ENCODE assay signal across 8 cellular contexts in genomic region chr1:22317231-22317919, GRCh38.
A peak's percentile ranks its signal among the peaks of the same experiment; 100 is the strongest.
DNase-seq lines count a peak whose midpoint lies in the region; ATAC-seq and TF ChIP-seq lines count a peak whose summit lies in the region.

No MANE protein-coding gene starts in this region.

- no peaks in the 10 kb centered on the region for H3K36me3 Mint-ChIP-seq in neural crest cell (ENCODE audit: low read depth)

- H3K9me3 Mint-ChIP-seq in neural crest cell: no peaks in the 10 kb centered on the region

- 86 to 90% methylated on average over 10 of the region's 10 CpGs for WGBS in body of pancreas, 2 donors

- H3K27ac Mint-ChIP-seq in neural crest cell (ENCODE audit: unreplicated experiment): no peak overlapping the region

- H3K9me3 ChIP-seq in body of pancreas: no peaks in the 10 kb centered on the region
- H3K9me3 ChIP-seq in effector memory CD4-positive, alpha-beta T cell (ENCODE audit: control insufficient read depth, low read length): no peaks in the 10 kb centered on the region

- no peak overlapping the region for H3K4me3 Mint-ChIP-seq in neural crest cell

- peaks cover 38% of the 10 kb centered on the region for H3K4me1 Mint-ChIP-seq in neural crest cell

- no peaks in the 10 kb centered on the region for H3K27me3 ChIP-seq in body of pancreas
- H3K27me3 ChIP-seq in effector memory CD4-positive, alpha-beta T cell (replicated peaks; ENCODE audit: control insufficient read depth, insufficient read depth, low read length, poor library complexity, severe bottlenecking): no peaks in the 10 kb centered on the region

- H3K4me1 ChIP-seq in body of pancreas: no peaks in the 10 kb centered on the region
- H3K4me1 ChIP-seq in effector memory CD4-positive, alpha-beta T cell (ENCODE audit: control insufficient read depth, insufficient read depth, low read length, poor library complexity, severe bottlenecking): no peaks in the 10 kb centered on the region

- no peak overlapping the region for H3K27ac ChIP-seq in body of pancreas
- H3K27ac ChIP-seq in effector memory CD4-positive, alpha-beta T cell (ENCODE audit: insufficient read depth, low read length, poor library complexity, severe bottlenecking): no peak overlapping the region

- H3K4me3 ChIP-seq in body of pancreas: no peak overlapping the region
- no peak overlapping the region for H3K4me3 ChIP-seq in effector memory CD4-positive, alpha-beta T cell (ENCODE audit: insufficient read depth, low read depth, low read length, poor library complexity, severe bottlenecking)

- H3K36me3 ChIP-seq in body of pancreas (replicated peaks in 1 of 2; ENCODE audit: insufficient read depth in 1 of 2, low read depth in 2 of 2): no peaks in the 10 kb centered on the region
- no peaks in the 10 kb centered on the region for H3K36me3 ChIP-seq in effector memory CD4-positive, alpha-beta T cell (ENCODE audit: control insufficient read depth, insufficient read depth, low read length)

- DNase-seq in NCI-H2196 (lab: John Stamatoyannopoulos, UW; ENCODE audit: unreplicated experiment) (peak; percentile 8), NCI-H2196 treated with DMSO at 0.1 percent for 48 hours (lab: John Stamatoyannopoulos, UW; ENCODE audit: unreplicated experiment) (no peak), HuH-7 (ENCODE audit: low spot score) (peak; percentile 81), body of pancreas (peak in 1 of 4 donors; percentile 22), neural crest cell (ENCODE audit: low read depth, low spot score) (peak; percentile 51)
- DNase-seq in effector memory CD4-positive, alpha-beta T cell: no peak

- no peak for TF ChIP-seq POLR2A in body of pancreas (IDR thresholded peaks at IDR 0.05)

- intact Hi-C loops in body of pancreas (cut with DNase I): no loop called here

- H3K27me3 Mint-ChIP-seq in neural crest cell (ENCODE audit: low read depth): peaks cover 4% of the 10 kb centered on the region

- ATAC-seq in body of pancreas (no peak), GM18517 (IDR thresholded peaks at IDR 0.05; ENCODE audit: unreplicated experiment) (no peak), HG03045 (IDR thresholded peaks at IDR 0.05; ENCODE audit: unreplicated experiment) (no peak)

- peak in 5 of 7 experiments; percentile 8 to 27 (median 24) for TF ChIP-seq CTCF in body of pancreas (IDR thresholded peaks at IDR 0.05)
- peak; percentile 66 for TF ChIP-seq CTCF in neural crest cell (conservative IDR thresholded peaks at IDR 0.05)

Comparison
In these comparisons a context has a peak if more than half of its experiments do, and no peak if none do; other contexts are left out.
1. DNase-seq: peak in NCI-H2196 (single experiment), HuH-7 (single experiment) and neural crest cell (single experiment); none in NCI-H2196 treated with DMSO at 0.1 percent for 48 hours (single experiment) and effector memory CD4-positive, alpha-beta T cell (0 of 3).